In the genomic region with DNA sequence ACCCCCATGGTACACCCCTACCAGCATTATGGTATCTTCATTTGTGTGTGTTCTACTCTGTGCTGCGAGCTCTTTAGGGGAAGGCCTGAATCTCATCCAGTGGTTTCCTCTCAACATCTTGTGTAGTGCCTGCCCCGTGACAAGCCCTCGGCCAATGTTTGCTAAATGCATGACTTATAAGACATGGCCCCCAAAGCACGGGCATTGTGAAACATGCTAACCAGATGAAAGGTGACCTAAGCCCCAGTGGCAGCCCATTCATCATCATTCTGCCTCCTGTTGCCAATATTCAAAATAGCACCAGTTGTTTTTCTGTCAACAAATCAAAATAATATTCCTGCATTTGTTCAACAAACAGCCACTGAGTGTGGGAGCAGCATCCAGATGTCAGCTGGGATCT, we compare ENCODE assay signal across 24 cellular contexts.
"Had no signal": no experiment of that assay in that cellular context is flagged by ENCODE, and none has a peak within 500 bp of the region (broad histone marks: within the 10 kb centered on the region; RNA-seq: fewer than 3 reads in every experiment).

No MANE protein-coding gene starts in this region.

- H3K27ac ChIP-seq: coronary artery, gastrocnemius medialis, neural progenitor cell, parathyroid adenoma, right atrium auricular region, thoracic aorta, tibial nerve, upper lobe of left lung, uterus had no signal

- H3K79me2 ChIP-seq: parathyroid adenoma had no signal

- H3K9ac ChIP-seq: neural progenitor cell, parathyroid adenoma had no signal

- H3K4me3 Mint-ChIP-seq: mesothelial cell of epicardium; naive B cell; natural killer cell treated with Interleukin-12 subunit alpha and Interleukin-12 subunit beta and Interleukin-15 and Interleukin-18, amount 100 ng/mL, for 72 hours; neural progenitor cell; stimulated activated memory B cell treated with anti-CD40 and anti-IgM and Interleukin-4, amounts not matched to agents 10 μg/mL and 1 μg/mL and 100 μg/mL, for 72 hours had no signal

- H3K27me3 ChIP-seq: gastrocnemius medialis, neural progenitor cell, right atrium auricular region, tibial nerve, upper lobe of left lung, uterus had no signal

- H3K27ac Mint-ChIP-seq: mesothelial cell of epicardium; natural killer cell treated with Interleukin-12 subunit alpha and Interleukin-12 subunit beta and Interleukin-15 and Interleukin-18, amount 100 ng/mL, for 72 hours; neural progenitor cell; progenitor cell of endocrine pancreas; stimulated activated memory B cell treated with anti-CD40 and anti-IgM and Interleukin-4, amounts not matched to agents 10 μg/mL and 1 μg/mL and 100 μg/mL, for 72 hours had no signal

- H3K9me3 ChIP-seq: gastrocnemius medialis, mucosa of descending colon, right atrium auricular region, thoracic aorta, tibial nerve, upper lobe of left lung, uterus had no signal

- H3K4me1 ChIP-seq: gastrocnemius medialis, neural progenitor cell, parathyroid adenoma, right atrium auricular region, tibial nerve, upper lobe of left lung, uterus had no signal

- ATAC-seq: esophagus mucosa; gastrocnemius medialis; left ventricle myocardium superior; mucosa of descending colon; natural killer cell treated with Interleukin-12 subunit alpha and Interleukin-12 subunit beta and Interleukin-15 and Interleukin-18, amount 100 ng/mL, for 72 hours; sciatic nerve; stimulated activated naive CD8-positive, alpha-beta T cell treated with anti-CD3 and anti-CD28 coated beads, Interleukin-15, Interleukin-2, amounts not matched to agents 100 U/mL and 50 U/mL, for 24 hours had no signal

- H3K4me3 ChIP-seq: coronary artery, gastrocnemius medialis, mucosa of descending colon, neural progenitor cell, right atrium auricular region, thoracic aorta, tibial nerve, upper lobe of left lung, uterus had no signal

- H3K4me2 ChIP-seq: neural progenitor cell had no signal

- H3K9me3 Mint-ChIP-seq: mesothelial cell of epicardium; natural killer cell treated with Interleukin-12 subunit alpha and Interleukin-12 subunit beta and Interleukin-15 and Interleukin-18, amount 100 ng/mL, for 72 hours; neural progenitor cell; stimulated activated memory B cell treated with anti-CD40 and anti-IgM and Interleukin-4, amounts not matched to agents 10 μg/mL and 1 μg/mL and 100 μg/mL, for 72 hours had no signal

- H3K36me3 ChIP-seq: gastrocnemius medialis, neural progenitor cell, right atrium auricular region, thoracic aorta, tibial nerve, upper lobe of left lung, uterus had no signal

- H2AFZ ChIP-seq: neural progenitor cell, parathyroid adenoma had no signal

- DNase-seq: dermis blood vessel endothelial cell; gastrocnemius medialis; left ventricle myocardium superior; mesenchymal stem cell; mucosa of descending colon; naive B cell; stimulated activated CD4-positive, alpha-beta T cell treated with anti-CD3 and anti-CD28 coated beads, Interleukin-2, amount 100 ng/mL, for 24 hours; stimulated activated CD4-positive, alpha-beta T cell treated with anti-CD3 and anti-CD28 coated beads, Interleukin-4, amount 100 ng/mL, for 24 hours; stimulated activated naive CD8-positive, alpha-beta T cell treated with anti-CD3 and anti-CD28 coated beads, Interleukin-15, Interleukin-2, amounts not matched to agents 100 U/mL and 50 U/mL, for 24 hours; substantia nigra; upper lobe of left lung; uterus had no signal

- H3K4me1 Mint-ChIP-seq: mesothelial cell of epicardium; naive B cell; neural progenitor cell; stimulated activated memory B cell treated with anti-CD40 and anti-IgM and Interleukin-4, amounts not matched to agents 10 μg/mL and 1 μg/mL and 100 μg/mL, for 72 hours had no signal

- H3K36me3 Mint-ChIP-seq: mesothelial cell of epicardium; naive B cell; natural killer cell treated with Interleukin-12 subunit alpha and Interleukin-12 subunit beta and Interleukin-15 and Interleukin-18, amount 100 ng/mL, for 72 hours; neural progenitor cell; stimulated activated memory B cell treated with anti-CD40 and anti-IgM and Interleukin-4, amounts not matched to agents 10 μg/mL and 1 μg/mL and 100 μg/mL, for 72 hours had no signal
